Comparison of ENCODE assay signal across 11 cellular contexts in genomic region chr3:149816986-149817385, GRCh38. TPM values are rescaled to one million over a fixed set of nuclear protein-coding genes. Genes with fewer than 3 reads are reported as not detected.
DNase-seq lines count a peak whose midpoint lies in the region; ATAC-seq and TF ChIP-seq lines count a peak whose summit lies in the region.
"Had no signal": no experiment of that assay in that cellular context is flagged by ENCODE, and none has a peak within 500 bp of the region (broad histone marks: within the 10 kb centered on the region; RNA-seq: fewer than 3 reads in every experiment).

No MANE protein-coding gene starts in this region.

- H3K4me2 ChIP-seq in fibroblast of lung (ENCODE audit: extremely low read depth, insufficient read depth, low read length), result peak overlapping the region; percentile 48

- H3K36me3 ChIP-seq in RWPE2 (ENCODE audit: low read depth), result no peaks in the 10 kb centered on the region
- no peaks in the 10 kb centered on the region for H3K36me3 ChIP-seq in fibroblast of lung (ENCODE audit: control insufficient read depth, insufficient read depth, low read length)
- H3K36me3 ChIP-seq in adrenal gland (replicated peaks in 1 of 2), result no peaks in the 10 kb centered on the region

- H3K9ac ChIP-seq in fibroblast of lung (ENCODE audit: insufficient read depth, low read length), result no peak overlapping the region

- peaks cover 39% of the 10 kb centered on the region for H3K36me3 Mint-ChIP-seq in activated CD8-positive, alpha-beta memory T cell treated with anti-CD3 and anti-CD28 coated beads, Interleukin-2, amount 10 ng/mL, durations not matched to agents 7 days and 5 days

- TF ChIP-seq POLR2A in adrenal gland (IDR thresholded peaks at IDR 0.05), result no peak

- CTCF ChIA-PET in activated CD8-positive, alpha-beta memory T cell treated with anti-CD3 and anti-CD28 coated beads, Interleukin-2, amount 10 ng/mL, durations not matched to agents 7 days and 5 days (lab: Charles Lee), result interaction anchor here (4.2 kb wide), 1 partner anchor 9 kb away, joined by 24 read pairs; no protein-coding TSS in a partner anchor

- H3K9me3 ChIP-seq in RWPE2 (ENCODE audit: severe bottlenecking) (no peaks in the 10 kb centered on the region), fibroblast of lung (ENCODE audit: control insufficient read depth, insufficient read depth, low read depth, low read length) (no peaks in the 10 kb centered on the region), adrenal gland (replicated peaks in 1 of 3) (no peaks in the 10 kb centered on the region)

- H2AFZ ChIP-seq in fibroblast of lung (ENCODE audit: low read length), result no peak overlapping the region

- no peak for TF ChIP-seq CTCF in RWPE2 (IDR thresholded peaks at IDR 0.05; ENCODE audit: poor library complexity, severe bottlenecking)
- TF ChIP-seq CTCF in fibroblast of lung (conservative IDR thresholded peaks at IDR 0.05 in 1 of 2, IDR thresholded peaks at IDR 0.05 in 1 of 2; ENCODE audit: low read depth in 1 of 2, low read length in 2 of 2), result no peak
- no peak for TF ChIP-seq CTCF in adrenal gland (IDR thresholded peaks at IDR 0.05)

- H3K27me3 ChIP-seq in RWPE2 (ENCODE audit: insufficient read depth, poor library complexity, severe bottlenecking), result no peaks in the 10 kb centered on the region
- H3K27me3 ChIP-seq in fibroblast of lung (ENCODE audit: control insufficient read depth, insufficient read depth, low read length), result no peaks in the 10 kb centered on the region
- H3K27me3 ChIP-seq in adrenal gland, result no peaks in the 10 kb centered on the region

- H3K27ac Mint-ChIP-seq in activated CD8-positive, alpha-beta memory T cell treated with anti-CD3 and anti-CD28 coated beads, Interleukin-2, amount 10 ng/mL, durations not matched to agents 7 days and 5 days, result peak overlapping the region; percentile 60
- peak overlapping the region in 1 of 2 donors; percentile 10 for H3K27ac Mint-ChIP-seq in stimulated activated naive CD8-positive, alpha-beta T cell treated with anti-CD3 and anti-CD28 coated beads, Interleukin-15, amount 100 ng/mL, for 72 hours

- H3K4me1 ChIP-seq in RWPE2 (ENCODE audit: insufficient read depth, poor library complexity, severe bottlenecking) (peaks cover 58% of the 10 kb centered on the region), fibroblast of lung (ENCODE audit: control insufficient read depth, extremely low read depth, insufficient read depth, low read length) (peaks cover 4% of the 10 kb centered on the region), adrenal gland (replicated peaks in 1 of 2) (peaks cover 16 to 57% of the 10 kb centered on the region in 2 donors)

- H4K20me1 ChIP-seq in fibroblast of lung (ENCODE audit: control insufficient read depth, extremely low read depth, insufficient read depth, low read length), result no peaks in the 10 kb centered on the region

- H3K4me1 Mint-ChIP-seq in activated CD8-positive, alpha-beta memory T cell treated with anti-CD3 and anti-CD28 coated beads, Interleukin-2, amount 10 ng/mL, durations not matched to agents 7 days and 5 days, result peaks cover 53% of the 10 kb centered on the region
- peaks cover 63% of the 10 kb centered on the region for H3K4me1 Mint-ChIP-seq in stimulated activated naive CD8-positive, alpha-beta T cell treated with anti-CD3 and anti-CD28 coated beads, Interleukin-15, amount 100 ng/mL, for 72 hours

- WGBS in adrenal gland, 4 donors, result 40 to 47% (median 43%) methylated on average over 2 of the region's 2 CpGs

- no peak overlapping the region for H3K4me3 ChIP-seq in RWPE2 (ENCODE audit: severe bottlenecking)
- H3K4me3 ChIP-seq in fibroblast of lung (replicated peaks in 1 of 4; ENCODE audit: control extremely low read depth in 1 of 4, insufficient read depth in 1 of 4, low read depth in 3 of 4, low read length in 4 of 4), result no peak overlapping the region
- H3K4me3 ChIP-seq in adrenal gland, result no peak overlapping the region

- no peak overlapping the region for H3K4me3 Mint-ChIP-seq in activated CD8-positive, alpha-beta memory T cell treated with anti-CD3 and anti-CD28 coated beads, Interleukin-2, amount 10 ng/mL, durations not matched to agents 7 days and 5 days
- peak overlapping the region; percentile 2 to 48 for H3K4me3 Mint-ChIP-seq in stimulated activated naive CD8-positive, alpha-beta T cell treated with anti-CD3 and anti-CD28 coated beads, Interleukin-15, amount 100 ng/mL, for 72 hours

- peak overlapping the region; percentile 91 for H3K27ac ChIP-seq in RWPE2 (ENCODE audit: poor library complexity, severe bottlenecking)
- no peak overlapping the region for H3K27ac ChIP-seq in fibroblast of lung (ENCODE audit: insufficient read depth, low read length)
- H3K27ac ChIP-seq in adrenal gland, result peak overlapping the region in 2 of 5 donors; percentile 18 to 32

- peaks cover 5% of the 10 kb centered on the region for H3K9me3 Mint-ChIP-seq in activated CD8-positive, alpha-beta memory T cell treated with anti-CD3 and anti-CD28 coated beads, Interleukin-2, amount 10 ng/mL, durations not matched to agents 7 days and 5 days (ENCODE audit: low read depth)
- H3K9me3 Mint-ChIP-seq in stimulated activated naive CD8-positive, alpha-beta T cell treated with anti-CD3 and anti-CD28 coated beads, Interleukin-15, amount 100 ng/mL, for 72 hours, result no peaks in the 10 kb centered on the region

- intact Hi-C loops in adrenal gland (cut with DNase I), result no loop called here

- no peaks in the 10 kb centered on the region for H3K27me3 Mint-ChIP-seq in activated CD8-positive, alpha-beta memory T cell treated with anti-CD3 and anti-CD28 coated beads, Interleukin-2, amount 10 ng/mL, durations not matched to agents 7 days and 5 days
- no peaks in the 10 kb centered on the region for H3K27me3 Mint-ChIP-seq in stimulated activated naive CD8-positive, alpha-beta T cell treated with anti-CD3 and anti-CD28 coated beads, Interleukin-15, amount 100 ng/mL, for 72 hours

- DNase-seq in activated CD8-positive, alpha-beta memory T cell treated with anti-CD3 and anti-CD28 coated beads, Interleukin-2, amount 10 ng/mL, durations not matched to agents 7 days and 5 days, result no peak
- DNase-seq in activated CD8-positive, alpha-beta memory T cell treated with anti-CD3 and anti-CD28 coated beads, Interleukin-2, amount 50 U/mL, for 4 hours, result no peak
- DNase-seq in RWPE2 (ENCODE audit: low spot score) (no peak), fibroblast of lung (ENCODE audit: low read depth in 2 of 2) (peak in 1 of 2 donors; percentile 83), adrenal gland (no peak)
- DNase-seq in stimulated activated naive CD8-positive, alpha-beta T cell treated with anti-CD3 and anti-CD28 coated beads, Interleukin-15, amount 100 ng/mL, for 72 hours, result no peak
- no peak for DNase-seq in stimulated activated CD8-positive, alpha-beta memory T cell treated with anti-CD3 and anti-CD28 coated beads, Interleukin-4, amount 100 ng/mL, for 48 hours
- DNase-seq in stimulated activated CD4-positive, alpha-beta T cell treated with anti-CD3 and anti-CD28 coated beads, Interleukin-2, amount 100 ng/mL, for 48 hours, result no peak
- DNase-seq: NCI-H1694, Right ventricle myocardium superior had no signal

- ATAC-seq in activated CD8-positive, alpha-beta memory T cell treated with anti-CD3 and anti-CD28 coated beads, Interleukin-2, amount 10 ng/mL, durations not matched to agents 7 days and 5 days, result no peak
- no peak for ATAC-seq in RWPE2 (ENCODE audit: low read depth)
- ATAC-seq in stimulated activated naive CD8-positive, alpha-beta T cell treated with anti-CD3 and anti-CD28 coated beads, Interleukin-15, amount 100 ng/mL, for 72 hours, result no peak

- peaks cover 59% of the 10 kb centered on the region for H3K79me2 ChIP-seq in fibroblast of lung (ENCODE audit: control insufficient read depth, insufficient read depth, low read length)

RNA-seq across cellular contexts. Expression of gene RNF13, which starts 4.0 kb away (rescaled TPM):
- total RNA-seq in activated CD8-positive, alpha-beta memory T cell treated with anti-CD3 and anti-CD28 coated beads, Interleukin-2, amount 10 ng/mL, durations not matched to agents 7 days and 5 days, result 10 to 100 TPM; 29.6 to 39.7 TPM
- total RNA-seq in fibroblast of lung (81.7 and 86.8 TPM in 2 replicates), adrenal gland (100 to 1,000 TPM in 2 of 8 donors, 10 to 100 TPM in 6; 53.1 to 136 (median 77.4) TPM)
- polyA plus RNA-seq in fibroblast of lung (33.4 and 57.4 TPM in 2 replicates), adrenal gland (10 to 100 TPM; 28.6 to 80.8 (median 35.0) TPM)
- polyA plus RNA-seq in fibroblast of lung (2012), result 21.7 and 33.5 TPM in 2 replicates
- 12.9 and 17.5 TPM in 2 replicates for polyA minus RNA-seq in fibroblast of lung (ENCODE audit: low replicate concordance)

RNA-seq across cellular contexts. Expression of gene ANKUB1, which starts 24.6 kb away (rescaled TPM):
- total RNA-seq in activated CD8-positive, alpha-beta memory T cell treated with anti-CD3 and anti-CD28 coated beads, Interleukin-2, amount 10 ng/mL, durations not matched to agents 7 days and 5 days, result not detected
- total RNA-seq in fibroblast of lung (not detected in 2 replicates), adrenal gland (not detected)
- polyA plus RNA-seq in fibroblast of lung (not detected in 2 replicates), adrenal gland (not detected)
- polyA plus RNA-seq in fibroblast of lung (2012), result not detected in 2 replicates
- not detected in 2 replicates for polyA minus RNA-seq in fibroblast of lung (ENCODE audit: low replicate concordance)
- total RNA-seq: posterior vena cava, Right ventricle myocardium superior had no signal
